In the genomic region with DNA sequence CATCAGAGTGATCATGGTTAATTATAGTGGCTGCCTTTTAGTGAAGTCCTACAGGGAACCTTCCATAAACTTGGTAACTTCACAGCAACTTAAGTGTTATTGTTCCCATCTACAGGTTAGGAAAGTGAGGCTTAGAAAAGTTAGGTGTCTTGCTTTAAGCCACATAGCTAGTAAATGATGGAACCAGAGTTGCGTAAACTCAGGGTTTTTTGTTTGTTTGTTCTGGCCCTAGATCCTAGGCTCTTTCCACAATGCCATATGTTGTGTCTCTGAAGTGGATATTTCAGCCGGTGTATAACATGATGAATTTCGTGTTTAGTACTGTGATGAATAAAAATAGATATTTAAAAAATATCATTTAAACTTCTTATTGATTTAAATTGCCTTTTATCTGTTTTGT, we compare ENCODE assay signal across 11 cellular contexts. TPM values are rescaled to one million over a fixed set of nuclear protein-coding genes. Genes with fewer than 3 reads are reported as not detected.
"Had no signal": no experiment of that assay in that cellular context is flagged by ENCODE, and none has a peak within 500 bp of the region (broad histone marks: within the 10 kb centered on the region; RNA-seq: fewer than 3 reads in every experiment).

No MANE protein-coding gene starts in this region.

- ATAC-seq: GM23338, HCT116 had no signal

- H3K4me2 ChIP-seq: GM23338 had no signal

- H3K4me1 ChIP-seq: HAP-1 had no signal

- H3K9me3 ChIP-seq: HAP-1 had no signal

- H3K9ac ChIP-seq: GM23248 had no signal

- H3K36me3 ChIP-seq: HAP-1 had no signal

- H3K27ac ChIP-seq: GM23248 had no signal

- FAIRE-seq: H1, H54 had no signal

- DNase-seq: GM23248, GOT3, H7, H9, HCEC 1CT, HFFc6 had no signal

- H2AFZ ChIP-seq: GM23248, GM23338 had no signal

- H3K4me3 ChIP-seq: GM23248, GM23338, HAP-1 had no signal

RNA-seq across cellular contexts. Expression of a gene that starts 27.6 kb away (rescaled TPM):
- total RNA-seq: GM23248, GM23338, HFFc6 had no signal
- polyA plus RNA-seq: GM23248, GM23338 had no signal
